Comparison of ENCODE assay signal across 10 cellular contexts in the genomic region with DNA sequence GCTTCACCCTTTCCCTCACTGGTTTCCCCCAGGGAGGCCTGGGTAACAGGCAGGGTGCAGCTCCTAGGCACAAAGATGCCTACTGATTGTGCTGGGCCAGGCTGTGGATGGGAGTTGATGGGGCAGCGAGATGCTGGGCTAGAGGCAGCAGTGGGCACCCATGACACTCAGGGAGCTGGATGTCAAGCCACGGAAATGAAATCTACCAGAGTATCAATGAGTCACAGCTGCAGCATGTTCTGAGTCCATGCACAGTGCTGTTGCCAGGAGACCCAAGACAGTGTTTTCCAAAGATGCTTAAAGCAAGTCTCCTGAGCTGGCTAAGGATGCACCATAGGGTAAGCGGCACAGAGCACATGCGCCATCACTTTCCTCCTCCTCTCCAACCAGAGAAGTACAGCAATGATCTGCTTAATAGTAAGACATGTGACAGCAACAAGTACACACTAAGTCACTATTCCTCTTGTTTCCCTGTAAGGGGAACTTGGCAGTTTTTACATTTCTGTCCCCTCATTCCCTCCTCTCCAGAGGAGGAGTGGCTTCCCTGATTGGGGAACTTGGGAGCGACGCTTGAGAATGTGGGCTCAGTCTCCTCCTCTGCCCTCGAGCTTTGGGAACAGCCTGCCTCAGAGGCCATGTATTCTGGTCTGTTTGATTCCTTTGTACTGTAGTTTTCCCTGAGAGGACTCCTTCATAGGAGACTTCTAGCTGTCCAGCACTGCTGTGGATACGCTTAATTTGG. TPM values are rescaled to one million over a fixed set of nuclear protein-coding genes. Genes with fewer than 3 reads are reported as not detected.
DNase-seq lines count a peak whose midpoint lies in the region; ATAC-seq and TF ChIP-seq lines count a peak whose summit lies in the region.
"Had no signal": no experiment of that assay in that cellular context is flagged by ENCODE, and none has a peak within 500 bp of the region (broad histone marks: within the 10 kb centered on the region; RNA-seq: fewer than 3 reads in every experiment).

No MANE protein-coding gene starts in this region.

- DNase-seq in Caco-2 (no peak), Panc1 (ENCODE audit: low read depth, low spot score) (no peak), fibroblast of gingiva (ENCODE audit: low read depth) (peak; percentile 89), renal cortical epithelial cell (ENCODE audit: low read depth) (peak; percentile 69), NCI-H1436 treated with DMSO at 0.1 percent for 48 hours (lab: John Stamatoyannopoulos, UW) (no peak), NCI-H774 (lab: John Stamatoyannopoulos, UW) (no peak), GM13977 (ENCODE audit: low spot score) (no peak)
- DNase-seq: activated CD4-positive, alpha-beta T cell treated with anti-CD3 and anti-CD28 coated beads for 1 hour; left cardiac atrium had no signal

- no peak overlapping the region for H3K27ac ChIP-seq in Panc1 (ENCODE audit: low read length)

- H3K36me3 ChIP-seq in Caco-2 (ENCODE audit: control insufficient read depth, insufficient read depth, low read length) (no peaks in the 10 kb centered on the region), Panc1 (ENCODE audit: control insufficient read depth, insufficient read depth, low read length) (no peaks in the 10 kb centered on the region)

- no peak for TF ChIP-seq CTCF in Caco-2 (IDR thresholded peaks at IDR 0.05; ENCODE audit: insufficient read depth in 1 of 2, low read depth in 1 of 2, low read length in 1 of 2, severe bottlenecking in 1 of 2, unreplicated experiment in 1 of 2)
- no peak for TF ChIP-seq CTCF in Panc1 (IDR thresholded peaks at IDR 0.05)
- no peak for TF ChIP-seq CTCF in GM13977 (IDR thresholded peaks at IDR 0.05; ENCODE audit: extremely low read depth, insufficient read depth, missing control alignments)

- H3K4me3 ChIP-seq in Caco-2 (ENCODE audit: low read depth, low read length) (no peak overlapping the region), Panc1 (ENCODE audit: low read depth in 2 of 2, low read length in 2 of 2) (no peak overlapping the region)

- H3K27me3 Mint-ChIP-seq in Caco-2 (ENCODE audit: insufficient read depth, unreplicated experiment) = no peaks in the 10 kb centered on the region

- H3K27ac Mint-ChIP-seq in Caco-2 (ENCODE audit: unreplicated experiment) = peak overlapping the region; percentile 68

- peaks cover 6% of the 10 kb centered on the region; the same call in 1 of the 2 replicates for H3K4me1 ChIP-seq in Caco-2
- H3K4me1 ChIP-seq in Panc1 (ENCODE audit: control insufficient read depth, insufficient read depth, low read length) = no peaks in the 10 kb centered on the region

- H3K36me3 Mint-ChIP-seq in Caco-2 (ENCODE audit: insufficient read depth, unreplicated experiment) = no peaks in the 10 kb centered on the region

- no peaks in the 10 kb centered on the region for H3K27me3 ChIP-seq in Caco-2 (replicated peaks; ENCODE audit: control insufficient read depth, insufficient read depth, low read length)
- H3K27me3 ChIP-seq in Panc1 (ENCODE audit: control insufficient read depth, insufficient read depth, low read length) = no peaks in the 10 kb centered on the region

- ATAC-seq in Panc1 (peak; percentile 42; the same call in 1 of the 2 replicates), HG03045 (IDR thresholded peaks at IDR 0.05; ENCODE audit: unreplicated experiment) (no peak)

- H3K9me3 Mint-ChIP-seq in Caco-2 (ENCODE audit: unreplicated experiment) = no peaks in the 10 kb centered on the region

- H3K9me3 ChIP-seq in Caco-2 (no peaks in the 10 kb centered on the region), Panc1 (ENCODE audit: control insufficient read depth, insufficient read depth, low read depth, low read length) (no peaks in the 10 kb centered on the region)

- intact Hi-C loops in Caco-2 (cut with micrococcal nuclease; ENCODE audit: unreplicated experiment) = loop anchor here (5.0 kb wide), 1 partner anchor 42 kb away; no protein-coding TSS in a partner anchor
- intact Hi-C loops in Panc1 (cut with micrococcal nuclease; ENCODE audit: unreplicated experiment) = no loop called here

- CTCF ChIA-PET in Caco-2 (lab: Charles Lee) = no interaction called here
- CTCF ChIA-PET in Panc1 (lab: Charles Lee) = no interaction called here

- BruUV-seq in Caco-2 (replicated peaks; lab: Mats Ljungman, UMichigan) (no TSS peak), Panc1 (replicated peaks; lab: Mats Ljungman, UMichigan) (no TSS peak)

- H3K4me3 Mint-ChIP-seq in Caco-2 (ENCODE audit: unreplicated experiment) = no peak overlapping the region

- POLR2A ChIA-PET in Caco-2 (lab: Charles Lee) (no interaction called here), Panc1 (lab: Charles Lee) (no interaction called here)

- peaks cover 8% of the 10 kb centered on the region for H3K4me1 Mint-ChIP-seq in Caco-2 (ENCODE audit: low read depth, unreplicated experiment)

- in situ Hi-C loops in Panc1 (cut with HindIII; ENCODE audit: low pct_unique_long_range_greater_than_20kb, low sequenced_read_pairs) (no loop called here), GM13977 (cut with MboI; ENCODE audit: low pct_unique_long_range_greater_than_20kb, low sequenced_read_pairs, unreplicated experiment) (no loop called here)

RNA-seq across cellular contexts. Expression of a gene that starts 57.2 kb away (rescaled TPM):
- total RNA-seq in Caco-2 (2022) = 87.5 and 95.8 TPM in 2 replicates
- 6.1 TPM for total RNA-seq in Panc1 (2021; ENCODE audit: unreplicated experiment)
- polyA plus RNA-seq in Panc1 (2012; ENCODE audit: insufficient read length) = 3.1 TPM
- 22.2 and 33.2 TPM in 2 replicates for total RNA-seq in renal cortical epithelial cell

Comparison
In these comparisons a context has a peak if more than half of its experiments do, and no peak if none do; other contexts are left out.
1. DNase-seq: peak in fibroblast of gingiva (single experiment) and renal cortical epithelial cell (single experiment); none in Caco-2 (0 of 2), Panc1 (single experiment), NCI-H1436 treated with DMSO at 0.1 percent for 48 hours (single experiment), NCI-H774 (single experiment) and GM13977 (single experiment).